ENCODE assay signal across 16 cellular contexts in the genomic region with DNA sequence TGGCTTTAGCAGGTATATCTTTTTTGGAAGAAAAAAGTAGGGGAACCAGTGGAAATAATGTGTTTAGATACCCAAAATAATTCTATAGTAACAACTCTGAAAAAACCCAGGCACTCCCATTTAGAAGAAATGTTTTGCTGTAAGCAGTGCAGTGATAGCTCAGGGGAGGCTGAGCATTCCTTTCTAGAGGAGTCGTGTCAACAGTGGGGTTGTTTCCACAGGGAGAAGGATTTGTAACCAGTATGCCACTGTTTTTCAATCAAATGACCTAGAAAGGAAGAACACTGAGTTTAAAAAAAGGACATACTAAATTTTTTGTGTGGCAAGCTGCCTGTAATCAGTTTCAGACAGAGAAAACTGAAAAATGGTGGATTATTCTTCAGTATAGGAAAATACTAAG. TPM values are rescaled to one million over a fixed set of nuclear protein-coding genes. Genes with fewer than 3 reads are reported as not detected.
DNase-seq lines count a peak whose midpoint lies in the region; ATAC-seq and TF ChIP-seq lines count a peak whose summit lies in the region.
"Had no signal": no experiment of that assay in that cellular context is flagged by ENCODE, and none has a peak within 500 bp of the region (broad histone marks: within the 10 kb centered on the region; RNA-seq: fewer than 3 reads in every experiment).

No MANE protein-coding gene starts in this region.

- BruUV-seq in PC-3 (replicated peaks; lab: Mats Ljungman, UMichigan) = no TSS peak

- H4K20me1 ChIP-seq in PC-3 (ENCODE audit: low read length) = peaks cover 25% of the 10 kb centered on the region

- H2AFZ ChIP-seq in PC-3 (ENCODE audit: low read length) = no peak overlapping the region

- peaks cover 19% of the 10 kb centered on the region for H3K36me3 Mint-ChIP-seq in osteocyte (ENCODE audit: unreplicated experiment)

- no peak for ATAC-seq in PC-3
- no peak for ATAC-seq in GM21717 (IDR thresholded peaks at IDR 0.05; ENCODE audit: unreplicated experiment)
- ATAC-seq in HG03139 (IDR thresholded peaks at IDR 0.05; ENCODE audit: unreplicated experiment) = no peak
- ATAC-seq in HG03159 (IDR thresholded peaks at IDR 0.05; ENCODE audit: unreplicated experiment) = no peak
- ATAC-seq: esophagus mucosa, left cardiac atrium, pancreas had no signal

- H3K9me3 ChIP-seq in PC-3 (ENCODE audit: low read length) = no peaks in the 10 kb centered on the region
- H3K9me3 ChIP-seq: pancreas had no signal

- H3K79me2 ChIP-seq in PC-3 (ENCODE audit: low read length) = peaks cover 41% of the 10 kb centered on the region

- H3K4me3 Mint-ChIP-seq in osteocyte (ENCODE audit: unreplicated experiment) = peak overlapping the region; percentile 91

- H3K9me2 ChIP-seq in PC-3 (replicated peaks; ENCODE audit: low read length) = no peaks in the 10 kb centered on the region

- H3K9ac ChIP-seq in PC-3 (ENCODE audit: low read length) = no peak overlapping the region

- H3K4me3 ChIP-seq in PC-3 (ENCODE audit: low read length) = peak overlapping the region; percentile 95; the same call in 1 of the 2 replicates

- H3K27me3 Mint-ChIP-seq in osteocyte (ENCODE audit: unreplicated experiment) = no peaks in the 10 kb centered on the region
- H3K27me3 Mint-ChIP-seq: stimulated activated naive CD8-positive, alpha-beta T cell treated with anti-CD3 and anti-CD28 coated beads, Interleukin-15, Interleukin-2, amounts not matched to agents 100 ng/mL and 50 ng/mL, for 24 hours had no signal

- CTCF ChIA-PET in PC-3 (lab: Charles Lee) = no interaction called here

- H3K27me3 ChIP-seq in PC-3 (ENCODE audit: low read length) = no peaks in the 10 kb centered on the region
- H3K27me3 ChIP-seq: pancreas had no signal

- TF ChIP-seq CTCF in PC-3 (conservative IDR thresholded peaks at IDR 0.05; ENCODE audit: low read depth, low read length) = no peak
- TF ChIP-seq CTCF in osteocyte (IDR thresholded peaks at IDR 0.05) = no peak

- DNase-seq in EH (ENCODE audit: low read depth) (peak; percentile 76), PC-3 (no peak), fibroblast of peridontal ligament (ENCODE audit: extremely low read depth) (peak; percentile 32), osteocyte (ENCODE audit: extremely low spot score, unreplicated experiment) (no peak), UCSD-AML1 (lab: John Stamatoyannopoulos, UW; ENCODE audit: unreplicated experiment) (no peak)
- DNase-seq: MM.1S, NCI-H526 treated with DMSO at 0.1 percent for 48 hours, pancreas, Right ventricle myocardium superior had no signal

- no peaks in the 10 kb centered on the region for H3K9me3 Mint-ChIP-seq in osteocyte (ENCODE audit: unreplicated experiment)
- H3K9me3 Mint-ChIP-seq: stimulated activated naive CD8-positive, alpha-beta T cell treated with anti-CD3 and anti-CD28 coated beads, Interleukin-15, Interleukin-2, amounts not matched to agents 100 ng/mL and 50 ng/mL, for 24 hours had no signal

- peaks cover 43% of the 10 kb centered on the region for H3K4me1 Mint-ChIP-seq in osteocyte (ENCODE audit: unreplicated experiment)

- H3F3A ChIP-seq in PC-3 (ENCODE audit: low read length, unreplicated experiment) = peaks cover 2% of the 10 kb centered on the region

- H3K27ac Mint-ChIP-seq in osteocyte (ENCODE audit: unreplicated experiment) = peak overlapping the region; percentile 85
- H3K27ac Mint-ChIP-seq: stimulated activated naive CD8-positive, alpha-beta T cell treated with anti-CD3 and anti-CD28 coated beads, Interleukin-15, Interleukin-2, amounts not matched to agents 100 ng/mL and 50 ng/mL, for 24 hours had no signal

- H3K4me2 ChIP-seq in PC-3 (ENCODE audit: low read length) = peak overlapping the region; percentile 99

- H3K27ac ChIP-seq in PC-3 (ENCODE audit: low read length) = no peak overlapping the region
- H3K27ac ChIP-seq: pancreas, VCaP had no signal

- peaks cover 28% of the 10 kb centered on the region for H3K36me3 ChIP-seq in PC-3 (ENCODE audit: low read depth, low read length)

- POLR2A ChIA-PET in PC-3 (lab: Charles Lee; ENCODE audit: unreplicated experiment) = no interaction called here

- intact Hi-C loops in PC-3 (cut with micrococcal nuclease) = no loop called here

- peaks cover 21% of the 10 kb centered on the region for H3K4me1 ChIP-seq in PC-3 (ENCODE audit: insufficient read depth, low read length)

RNA-seq across cellular contexts. Expression of gene PGD, which starts 2.4 kb away (rescaled TPM):
- total RNA-seq in PC-3 (2014; rRNA removed) (150 and 162 TPM in 2 replicates), osteocyte (197 and 199 TPM in 2 replicates)

RNA-seq across cellular contexts. Expression of gene CENPS, which starts 29.0 kb away (rescaled TPM):
- total RNA-seq in PC-3 (2014; rRNA removed) (16.3 and 19.5 TPM in 2 replicates), osteocyte (12.0 and 14.1 TPM in 2 replicates)

RNA-seq across cellular contexts. Expression of gene CORT, which starts 48.5 kb away (rescaled TPM):
- total RNA-seq in PC-3 (2014; rRNA removed) (1.2 TPM in 1 of 2 replicates, not detected in the other), osteocyte (0.40 and 0.68 TPM in 2 replicates)
- total RNA-seq: left cardiac atrium had no signal

Comparison
In these comparisons a context has a peak if more than half of its experiments do, and no peak if none do; other contexts are left out.
1. DNase-seq: peak in EH (single experiment) and fibroblast of peridontal ligament (single experiment); none in PC-3 (single experiment), osteocyte (single experiment) and UCSD-AML1 (single experiment).